Comparison of ENCODE assay signal across 13 cellular contexts in genomic region chr5:40630166-40630565, GRCh38.
"Had no signal": no experiment of that assay in that cellular context is flagged by ENCODE, and none has a peak within 500 bp of the region (broad histone marks: within the 10 kb centered on the region; RNA-seq: fewer than 3 reads in every experiment).

No MANE protein-coding gene starts in this region.

- H3K4me3 Mint-ChIP-seq: activated CD4-positive, alpha-beta memory T cell treated with anti-CD3 and anti-CD28 coated beads, Interleukin-2, amount 10 ng/mL, durations not matched to agents 7 days and 5 days; activated T-cell treated with anti-CD3 and anti-CD28 coated beads, Interleukin-2, amount 50 U/mL, for 24 hours; effector memory CD8-positive, alpha-beta T cell had no signal

- H3K27me3 ChIP-seq: heart left ventricle, pancreas, sigmoid colon, spleen had no signal

- H3K27me3 Mint-ChIP-seq: activated CD4-positive, alpha-beta memory T cell treated with anti-CD3 and anti-CD28 coated beads, Interleukin-2, amount 10 ng/mL, durations not matched to agents 7 days and 5 days; activated T-cell treated with anti-CD3 and anti-CD28 coated beads, Interleukin-2, amount 50 U/mL, for 24 hours had no signal

- H3K4me1 Mint-ChIP-seq: activated CD4-positive, alpha-beta memory T cell treated with anti-CD3 and anti-CD28 coated beads, Interleukin-2, amount 10 ng/mL, durations not matched to agents 7 days and 5 days had no signal

- DNase-seq: activated CD4-positive, alpha-beta memory T cell treated with anti-CD3 and anti-CD28 coated beads, Interleukin-2, amount 10 ng/mL, durations not matched to agents 7 days and 5 days; activated CD4-positive, alpha-beta T cell treated with anti-CD3 and anti-CD28 coated beads for 4 hours; activated naive CD4-positive, alpha-beta T cell treated with anti-CD3 and anti-CD28 coated beads, Interleukin-2, amount 50 U/mL, for 16 hours; activated T-cell treated with anti-CD3 and anti-CD28 coated beads, Interleukin-2, amount 50 U/mL, for 24 hours; dermis blood vessel endothelial cell; effector memory CD8-positive, alpha-beta T cell; heart left ventricle; pancreas; sigmoid colon; spleen; WERI-Rb-1 had no signal

- H3K36me3 ChIP-seq: heart left ventricle, pancreas, sigmoid colon, spleen, WERI-Rb-1 had no signal

- H3K9me3 Mint-ChIP-seq: activated T-cell treated with anti-CD3 and anti-CD28 coated beads, Interleukin-2, amount 50 U/mL, for 24 hours; effector memory CD8-positive, alpha-beta T cell had no signal

- H3K4me3 ChIP-seq: heart left ventricle, lung, pancreas, sigmoid colon, spleen had no signal

- H3K9me3 ChIP-seq: pancreas, sigmoid colon, spleen had no signal

- ATAC-seq: effector memory CD8-positive, alpha-beta T cell; heart left ventricle; pancreas had no signal

- H3K27ac Mint-ChIP-seq: activated CD4-positive, alpha-beta memory T cell treated with anti-CD3 and anti-CD28 coated beads, Interleukin-2, amount 10 ng/mL, durations not matched to agents 7 days and 5 days; activated T-cell treated with anti-CD3 and anti-CD28 coated beads, Interleukin-2, amount 50 U/mL, for 24 hours; effector memory CD8-positive, alpha-beta T cell had no signal

- H3K4me1 ChIP-seq: pancreas, sigmoid colon had no signal

- H3K27ac ChIP-seq: epithelial cell of prostate, heart left ventricle, pancreas, sigmoid colon, spleen, WERI-Rb-1 had no signal
